1 cellular context compared by ENCODE assay signal in the genomic region with DNA sequence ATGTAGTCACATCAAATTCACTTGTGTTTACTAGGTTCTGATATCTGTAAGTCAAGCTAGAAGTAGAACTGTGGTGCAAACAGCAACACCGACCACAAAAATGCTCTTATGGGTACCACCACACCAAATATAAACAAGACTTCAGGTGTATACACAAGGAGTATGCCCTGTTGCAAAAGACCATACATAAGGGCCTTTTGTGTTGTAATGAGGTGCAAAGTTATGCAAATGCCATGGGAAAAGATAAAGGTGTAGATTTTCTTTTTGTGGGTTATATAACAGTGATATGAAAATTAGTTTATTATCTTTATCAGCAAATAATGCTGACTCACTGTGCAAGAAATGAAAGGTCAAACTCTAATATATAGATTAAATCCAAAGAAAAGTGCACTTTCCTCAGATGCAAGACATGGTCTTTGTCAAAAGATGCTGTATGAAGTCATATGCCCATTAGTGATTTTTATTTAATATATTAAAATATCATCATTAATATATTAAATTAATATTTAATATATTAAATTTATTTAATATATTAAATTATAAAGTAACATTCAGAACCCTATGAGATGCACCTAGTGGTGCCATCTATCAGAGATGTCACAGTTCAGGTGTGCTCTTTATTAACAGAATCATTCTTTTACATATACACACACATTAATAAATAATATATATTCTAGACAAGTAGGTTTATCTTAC.
TF ChIP-seq lines count a peak whose summit lies in the region.

No MANE protein-coding gene starts in this region.

TF ChIP-seq in HepG2, 621 proteins besides CTCF, POLR2A, EP300 and RAD21 (continued from another document and continues in another):
- TF ChIP-seq ARID5B (CRISPR knock-in tag; IDR thresholded peaks at IDR 0.05) (peak; percentile 80), NFIC (IDR thresholded peaks at IDR 0.05; ENCODE audit: low read length) (peak; percentile 81; the same call in 1 of the 2 replicates), POGZ (CRISPR knock-in tag; IDR thresholded peaks at IDR 0.05) (0 out of 2 replicates have a peak, but pooled peaks have one; percentile 29), ELF1 (CRISPR knock-in tag; IDR thresholded peaks at IDR 0.05) (no peak), FOSL2 (CRISPR knock-in tag; IDR thresholded peaks at IDR 0.05) (peak; percentile 46), HMG20A (CRISPR knock-in tag; IDR thresholded peaks at IDR 0.05; ENCODE audit: borderline replicate concordance) (peak; percentile 85; the same call in 1 of the 2 replicates), FOXA1 (IDR thresholded peaks at IDR 0.05) (0 out of 2 replicates have a peak, but pooled peaks have one; percentile 45), FOXA1 (CRISPR knock-in tag; IDR thresholded peaks at IDR 0.05) (peak; percentile 97), TBX3 (IDR thresholded peaks at IDR 0.05; ENCODE audit: borderline replicate concordance) (peak; percentile 82), RARA (CRISPR knock-in tag; IDR thresholded peaks at IDR 0.05) (0 out of 2 replicates have a peak, but pooled peaks have one; percentile 8), TOE1 (CRISPR knock-in tag; IDR thresholded peaks at IDR 0.05) (no peak), ZEB1 (IDR thresholded peaks at IDR 0.05; ENCODE audit: insufficient replicate concordance, low read depth) (peak; percentile 53), MBD4 (IDR thresholded peaks at IDR 0.05; ENCODE audit: borderline replicate concordance, low read length) (peak; percentile 74; the same call in 1 of the 2 replicates), EHMT2 (IDR thresholded peaks at IDR 0.05; ENCODE audit: borderline replicate concordance, low read depth, low read length) (peak; percentile 37; the same call in 1 of the 2 replicates), RFX5 (IDR thresholded peaks at IDR 0.05; ENCODE audit: low read depth, low read length) (no peak), MAFK (conservative IDR thresholded peaks at IDR 0.05 in 1 of 2, IDR thresholded peaks at IDR 0.05 in 1 of 2; ENCODE audit: low read length in 2 of 2) (peak; percentile 67 to 70), SOX5 (CRISPR knock-in tag; IDR thresholded peaks at IDR 0.05; ENCODE audit: borderline replicate concordance) (peak; percentile 81), MIER3 (CRISPR knock-in tag; IDR thresholded peaks at IDR 0.05; ENCODE audit: borderline replicate concordance) (0 out of 2 replicates have a peak, but pooled peaks have one; percentile 31), GATA4 (IDR thresholded peaks at IDR 0.05; ENCODE audit: borderline replicate concordance, low read depth) (peak; percentile 42; the same call in 1 of the 2 replicates), FOXJ3 (CRISPR knock-in tag; IDR thresholded peaks at IDR 0.05; ENCODE audit: borderline replicate concordance) (peak; percentile 81; the same call in 1 of the 2 replicates), HNRNPUL1 (IDR thresholded peaks at IDR 0.05; ENCODE audit: low read depth, low read length) (no peak), ZNF784 (CRISPR knock-in tag; IDR thresholded peaks at IDR 0.05; ENCODE audit: borderline replicate concordance) (no peak), SIX4 (CRISPR knock-in tag; IDR thresholded peaks at IDR 0.05) (peak; percentile 25; the same call in 1 of the 2 replicates), ARNT (IDR thresholded peaks at IDR 0.05) (no peak), LCORL (IDR thresholded peaks at IDR 0.05) (no peak), LCORL (CRISPR knock-in tag; IDR thresholded peaks at IDR 0.05) (no peak), NKX3-1 (CRISPR knock-in tag; IDR thresholded peaks at IDR 0.05) (0 out of 2 replicates have a peak, but pooled peaks have one; percentile 30), MAFF (IDR thresholded peaks at IDR 0.05; ENCODE audit: low read depth, low read length) (peak; percentile 29; the same call in 1 of the 2 replicates), NCOA1 (CRISPR knock-in tag; IDR thresholded peaks at IDR 0.05) (0 out of 2 replicates have a peak, but pooled peaks have one; percentile 38), TCF7 (IDR thresholded peaks at IDR 0.05; ENCODE audit: low read depth) (peak; percentile 77), HDAC2 (CRISPR knock-in tag; IDR thresholded peaks at IDR 0.05) (peak; percentile 28; the same call in 1 of the 2 replicates), CEBPB (IDR thresholded peaks at IDR 0.05; ENCODE audit: borderline replicate concordance, low read depth, low read length) (peak; percentile 92), ZNF747 (CRISPR knock-in tag; IDR thresholded peaks at IDR 0.05; ENCODE audit: borderline replicate concordance) (no peak), GATAD2A (CRISPR knock-in tag; IDR thresholded peaks at IDR 0.05) (peak; percentile 87), CCAR2 (optimal IDR thresholded peaks at IDR 0.05; ENCODE audit: low read depth, low read length) (no peak), CEBPG (CRISPR knock-in tag; IDR thresholded peaks at IDR 0.05) (peak; percentile 83)
- TF ChIP-seq, protein P1, sequence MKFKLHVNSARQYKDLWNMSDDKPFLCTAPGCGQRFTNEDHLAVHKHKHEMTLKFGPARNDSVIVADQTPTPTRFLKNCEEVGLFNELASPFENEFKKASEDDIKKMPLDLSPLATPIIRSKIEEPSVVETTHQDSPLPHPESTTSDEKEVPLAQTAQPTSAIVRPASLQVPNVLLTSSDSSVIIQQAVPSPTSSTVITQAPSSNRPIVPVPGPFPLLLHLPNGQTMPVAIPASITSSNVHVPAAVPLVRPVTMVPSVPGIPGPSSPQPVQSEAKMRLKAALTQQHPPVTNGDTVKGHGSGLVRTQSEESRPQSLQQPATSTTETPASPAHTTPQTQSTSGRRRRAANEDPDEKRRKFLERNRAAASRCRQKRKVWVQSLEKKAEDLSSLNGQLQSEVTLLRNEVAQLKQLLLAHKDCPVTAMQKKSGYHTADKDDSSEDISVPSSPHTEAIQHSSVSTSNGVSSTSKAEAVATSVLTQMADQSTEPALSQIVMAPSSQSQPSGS (CRISPR knock-in tag; IDR thresholded peaks at IDR 0.05), result 0 out of 2 replicates have a peak, but pooled peaks have one; percentile 16
- TF ChIP-seq, protein P2, sequence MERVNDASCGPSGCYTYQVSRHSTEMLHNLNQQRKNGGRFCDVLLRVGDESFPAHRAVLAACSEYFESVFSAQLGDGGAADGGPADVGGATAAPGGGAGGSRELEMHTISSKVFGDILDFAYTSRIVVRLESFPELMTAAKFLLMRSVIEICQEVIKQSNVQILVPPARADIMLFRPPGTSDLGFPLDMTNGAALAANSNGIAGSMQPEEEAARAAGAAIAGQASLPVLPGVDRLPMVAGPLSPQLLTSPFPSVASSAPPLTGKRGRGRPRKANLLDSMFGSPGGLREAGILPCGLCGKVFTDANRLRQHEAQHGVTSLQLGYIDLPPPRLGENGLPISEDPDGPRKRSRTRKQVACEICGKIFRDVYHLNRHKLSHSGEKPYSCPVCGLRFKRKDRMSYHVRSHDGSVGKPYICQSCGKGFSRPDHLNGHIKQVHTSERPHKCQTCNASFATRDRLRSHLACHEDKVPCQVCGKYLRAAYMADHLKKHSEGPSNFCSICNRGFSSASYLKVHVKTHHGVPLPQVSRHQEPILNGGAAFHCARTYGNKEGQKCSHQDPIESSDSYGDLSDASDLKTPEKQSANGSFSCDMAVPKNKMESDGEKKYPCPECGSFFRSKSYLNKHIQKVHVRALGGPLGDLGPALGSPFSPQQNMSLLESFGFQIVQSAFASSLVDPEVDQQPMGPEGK (CRISPR knock-in tag; IDR thresholded peaks at IDR 0.05), result peak; percentile 42; the same call in 1 of the 2 replicates
- TF ChIP-seq, protein P3, sequence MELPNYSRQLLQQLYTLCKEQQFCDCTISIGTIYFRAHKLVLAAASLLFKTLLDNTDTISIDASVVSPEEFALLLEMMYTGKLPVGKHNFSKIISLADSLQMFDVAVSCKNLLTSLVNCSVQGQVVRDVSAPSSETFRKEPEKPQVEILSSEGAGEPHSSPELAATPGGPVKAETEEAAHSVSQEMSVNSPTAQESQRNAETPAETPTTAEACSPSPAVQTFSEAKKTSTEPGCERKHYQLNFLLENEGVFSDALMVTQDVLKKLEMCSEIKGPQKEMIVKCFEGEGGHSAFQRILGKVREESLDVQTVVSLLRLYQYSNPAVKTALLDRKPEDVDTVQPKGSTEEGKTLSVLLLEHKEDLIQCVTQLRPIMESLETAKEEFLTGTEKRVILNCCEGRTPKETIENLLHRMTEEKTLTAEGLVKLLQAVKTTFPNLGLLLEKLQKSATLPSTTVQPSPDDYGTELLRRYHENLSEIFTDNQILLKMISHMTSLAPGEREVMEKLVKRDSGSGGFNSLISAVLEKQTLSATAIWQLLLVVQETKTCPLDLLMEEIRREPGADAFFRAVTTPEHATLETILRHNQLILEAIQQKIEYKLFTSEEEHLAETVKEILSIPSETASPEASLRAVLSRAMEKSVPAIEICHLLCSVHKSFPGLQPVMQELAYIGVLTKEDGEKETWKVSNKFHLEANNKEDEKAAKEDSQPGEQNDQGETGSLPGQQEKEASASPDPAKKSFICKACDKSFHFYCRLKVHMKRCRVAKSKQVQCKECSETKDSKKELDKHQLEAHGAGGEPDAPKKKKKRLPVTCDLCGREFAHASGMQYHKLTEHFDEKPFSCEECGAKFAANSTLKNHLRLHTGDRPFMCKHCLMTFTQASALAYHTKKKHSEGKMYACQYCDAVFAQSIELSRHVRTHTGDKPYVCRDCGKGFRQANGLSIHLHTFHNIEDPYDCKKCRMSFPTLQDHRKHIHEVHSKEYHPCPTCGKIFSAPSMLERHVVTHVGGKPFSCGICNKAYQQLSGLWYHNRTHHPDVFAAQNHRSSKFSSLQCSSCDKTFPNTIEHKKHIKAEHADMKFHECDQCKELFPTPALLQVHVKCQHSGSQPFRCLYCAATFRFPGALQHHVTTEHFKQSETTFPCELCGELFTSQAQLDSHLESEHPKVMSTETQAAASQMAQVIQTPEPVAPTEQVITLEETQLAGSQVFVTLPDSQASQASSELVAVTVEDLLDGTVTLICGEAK (IDR thresholded peaks at IDR 0.05), result no peak
- TF ChIP-seq, protein P3 (CRISPR knock-in tag; IDR thresholded peaks at IDR 0.05), result no peak
